Comparison of ENCODE assay signal across 13 cellular contexts in the genomic region with DNA sequence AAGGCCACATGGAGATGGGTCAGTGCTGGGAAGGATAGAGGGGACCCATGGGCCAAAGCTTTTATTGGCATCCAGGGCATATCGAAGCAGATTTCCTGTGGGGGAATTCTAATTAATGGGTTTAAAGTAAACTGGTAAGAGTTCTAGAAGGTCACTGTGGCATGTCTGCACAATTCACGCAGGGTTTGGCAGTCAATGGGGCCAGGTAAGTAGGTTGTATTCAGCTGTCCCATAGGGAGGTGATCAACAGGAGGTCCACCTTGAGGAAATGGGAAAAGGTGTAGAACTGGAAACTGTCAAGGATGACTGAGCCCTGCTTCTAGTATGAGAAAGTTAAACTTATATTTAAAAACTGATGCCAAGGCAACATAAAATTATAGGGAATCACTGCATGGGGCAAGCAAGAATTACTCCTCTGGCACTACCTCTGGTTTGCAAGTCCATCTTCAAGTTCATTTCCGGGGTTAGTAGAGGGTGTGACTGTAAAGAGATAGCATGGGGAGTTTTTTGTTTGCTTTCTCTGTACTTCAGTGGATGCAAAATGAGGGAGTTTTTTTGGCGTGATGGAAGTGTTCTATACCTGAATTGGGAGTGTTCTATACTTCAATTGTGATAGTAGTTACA. TPM values are rescaled to one million over a fixed set of nuclear protein-coding genes. Genes with fewer than 3 reads are reported as not detected.
DNase-seq lines count a peak whose midpoint lies in the region; ATAC-seq and TF ChIP-seq lines count a peak whose summit lies in the region.
"Had no signal": no experiment of that assay in that cellular context is flagged by ENCODE, and none has a peak within 500 bp of the region (broad histone marks: within the 10 kb centered on the region; RNA-seq: fewer than 3 reads in every experiment).

No MANE protein-coding gene starts in this region.

- H3K27me3 Mint-ChIP-seq in Caco-2 (ENCODE audit: insufficient read depth, unreplicated experiment) (no peaks in the 10 kb centered on the region), chondrocyte (ENCODE audit: low read depth) (no peaks in the 10 kb centered on the region)

- peaks cover 18% of the 10 kb centered on the region for H3K4me1 Mint-ChIP-seq in Caco-2 (ENCODE audit: low read depth, unreplicated experiment)
- H3K4me1 Mint-ChIP-seq in chondrocyte (ENCODE audit: low read depth), result peaks cover 84% of the 10 kb centered on the region
- H3K4me1 Mint-ChIP-seq: CD4-positive, CD25-positive, alpha-beta regulatory T cell; CD8-positive, alpha-beta memory T cell had no signal

- H3K9me3 Mint-ChIP-seq in Caco-2 (ENCODE audit: unreplicated experiment) (peaks cover 17% of the 10 kb centered on the region), chondrocyte (ENCODE audit: low read depth) (peaks cover 18% of the 10 kb centered on the region)

- no peaks in the 10 kb centered on the region for H3K36me3 ChIP-seq in Caco-2 (ENCODE audit: control insufficient read depth, insufficient read depth, low read length)
- H3K36me3 ChIP-seq in mucosa of descending colon (ENCODE audit: low read depth), result no peaks in the 10 kb centered on the region
- H3K36me3 ChIP-seq: BE2C, HAP-1 had no signal

- no peak for DNase-seq in Caco-2
- DNase-seq in chondrocyte (ENCODE audit: low spot score), result no peak
- DNase-seq in mucosa of descending colon, result no peak
- DNase-seq in GDM1 (lab: John Stamatoyannopoulos, UW), result no peak
- DNase-seq: ACHN; BE2C; C1 segment of cervical spinal cord; CD4-positive, CD25-positive, alpha-beta regulatory T cell; CD8-positive, alpha-beta memory T cell; COR-L47 had no signal

- CTCF ChIA-PET in Caco-2 (lab: Charles Lee), result no interaction called here

- POLR2A ChIA-PET in Caco-2 (lab: Charles Lee), result no interaction called here

- H3K4me3 ChIP-seq in Caco-2 (ENCODE audit: low read depth, low read length) (no peak overlapping the region), mucosa of descending colon (no peak overlapping the region)
- H3K4me3 ChIP-seq: HAP-1 had no signal

- H3K4me1 ChIP-seq in Caco-2, result no peaks in the 10 kb centered on the region
- H3K4me1 ChIP-seq in mucosa of descending colon (ENCODE audit: low read depth), result no peaks in the 10 kb centered on the region
- H3K4me1 ChIP-seq: BE2C had no signal

- no peak overlapping the region for H3K4me3 Mint-ChIP-seq in Caco-2 (ENCODE audit: unreplicated experiment)
- H3K4me3 Mint-ChIP-seq in chondrocyte (ENCODE audit: unreplicated experiment), result no peak overlapping the region
- H3K4me3 Mint-ChIP-seq: CD4-positive, CD25-positive, alpha-beta regulatory T cell; CD8-positive, alpha-beta memory T cell had no signal

- TSS peak; percentile 7 for BruUV-seq in Caco-2 (replicated peaks; lab: Mats Ljungman, UMichigan)

- peak; percentile 51 for ATAC-seq in mucosa of descending colon
- no peak for ATAC-seq in GM21737 (IDR thresholded peaks at IDR 0.05; ENCODE audit: unreplicated experiment)
- ATAC-seq in GM18498 (IDR thresholded peaks at IDR 0.05; ENCODE audit: unreplicated experiment), result no peak

- no peak for TF ChIP-seq CTCF in Caco-2 (IDR thresholded peaks at IDR 0.05; ENCODE audit: insufficient read depth in 1 of 2, low read depth in 1 of 2, low read length in 1 of 2, severe bottlenecking in 1 of 2, unreplicated experiment in 1 of 2)
- TF ChIP-seq CTCF in chondrocyte (IDR thresholded peaks at IDR 0.05), result no peak
- no peak for TF ChIP-seq CTCF in mucosa of descending colon (IDR thresholded peaks at IDR 0.05)

- H3K27me3 ChIP-seq in Caco-2 (replicated peaks; ENCODE audit: control insufficient read depth, insufficient read depth, low read length), result no peaks in the 10 kb centered on the region
- H3K27me3 ChIP-seq: BE2C had no signal

- H3K36me3 Mint-ChIP-seq in Caco-2 (ENCODE audit: insufficient read depth, unreplicated experiment) (peaks cover 21% of the 10 kb centered on the region), chondrocyte (ENCODE audit: low read depth) (peaks cover 4% of the 10 kb centered on the region)
- H3K36me3 Mint-ChIP-seq: CD4-positive, CD25-positive, alpha-beta regulatory T cell; CD8-positive, alpha-beta memory T cell had no signal

- intact Hi-C loops in Caco-2 (cut with micrococcal nuclease; ENCODE audit: unreplicated experiment), result no loop called here
- intact Hi-C loops in mucosa of descending colon (cut with DNase I, micrococcal nuclease), result no loop called here

- H3K27ac Mint-ChIP-seq in Caco-2 (ENCODE audit: unreplicated experiment) (peak overlapping the region; percentile 22), chondrocyte (ENCODE audit: unreplicated experiment) (peak overlapping the region; percentile 73)
- H3K27ac Mint-ChIP-seq: CD4-positive, CD25-positive, alpha-beta regulatory T cell; CD8-positive, alpha-beta memory T cell had no signal

- peaks cover 11% of the 10 kb centered on the region; the same call in 1 of the 2 replicates for H3K9me3 ChIP-seq in Caco-2
- H3K9me3 ChIP-seq in mucosa of descending colon, result peaks cover 13% of the 10 kb centered on the region
- H3K9me3 ChIP-seq: BE2C, HAP-1 had no signal

RNA-seq across cellular contexts. Expression of a gene that starts 22.5 kb away (rescaled TPM):
- total RNA-seq in Caco-2 (2022) (32.1 and 33.8 TPM in 2 replicates), chondrocyte (23.2 to 38.4 TPM (median 26.3 TPM) in 3 replicates), mucosa of descending colon (10 to 100 TPM; 13.6 to 20.2 (median 18.5) TPM)
- total RNA-seq: CD4-positive, CD25-positive, alpha-beta regulatory T cell had no signal
